Comparison of ENCODE assay signal across 27 cellular contexts in genomic region chr4:77899607-77900006, GRCh38.
DNase-seq lines count a peak whose midpoint lies in the region; ATAC-seq, FAIRE-seq and TF ChIP-seq lines count a peak whose summit lies in the region.
"Had no signal": no experiment of that assay in that cellular context is flagged by ENCODE, and none has a peak within 500 bp of the region (broad histone marks: within the 10 kb centered on the region; RNA-seq: fewer than 3 reads in every experiment).

No MANE protein-coding gene starts in this region.

- H3K4me3 ChIP-seq in brain microvascular endothelial cell (ENCODE audit: low read depth, low read length) = no peak overlapping the region
- H3K4me3 ChIP-seq: ascending aorta, dorsolateral prefrontal cortex, lower lobe of right lung, psoas muscle, SJCRH30 had no signal

- in situ Hi-C loops in brain microvascular endothelial cell (cut with HindIII; ENCODE audit: low pct_ligation_motif_present, low sequenced_read_pairs) = no loop called here

- no peak for TF ChIP-seq CTCF in brain microvascular endothelial cell (IDR thresholded peaks at IDR 0.05; ENCODE audit: low read depth, low read length, missing control alignments)

- no peaks in the 10 kb centered on the region for H3K36me3 ChIP-seq in brain microvascular endothelial cell (replicated peaks)

- ATAC-seq in central memory CD8-positive, alpha-beta T cell (replicated peaks; ENCODE audit: extremely low read depth, poor library complexity, severe bottlenecking) = no peak
- ATAC-seq in HG02981 (IDR thresholded peaks at IDR 0.05; ENCODE audit: unreplicated experiment) = no peak
- ATAC-seq: CD8-positive, alpha-beta T cell; lower lobe of right lung; psoas muscle had no signal

- peaks cover 16% of the 10 kb centered on the region for H3K4me1 Mint-ChIP-seq in T-helper 2 cell treated with Interferon-gamma antibody and Interleukin-4, amounts not matched to agents 5 μg/mL and 100 μg/mL, for 36 hours (ENCODE audit: low read depth)
- H3K4me1 Mint-ChIP-seq in central memory CD8-positive, alpha-beta T cell = peaks cover 32% of the 10 kb centered on the region

- no peaks in the 10 kb centered on the region for H3K27me3 ChIP-seq in brain microvascular endothelial cell (replicated peaks)
- H3K27me3 ChIP-seq: ascending aorta, dorsolateral prefrontal cortex, SJCRH30 had no signal

- DNase-seq in T-helper 2 cell treated with Interferon-gamma antibody and Interleukin-4, amounts not matched to agents 5 μg/mL and 100 μg/mL, for 36 hours (ENCODE audit: low spot score) = no peak
- no peak for DNase-seq in T-helper 2 cell
- peak; percentile 26 for DNase-seq in MV-4-11 (lab: John Stamatoyannopoulos, UW)
- no peak for DNase-seq in central memory CD8-positive, alpha-beta T cell (ENCODE audit: low spot score in 2 of 2)
- no peak for DNase-seq in NK-92 treated with Interleukin-12 subunit alpha and Interleukin-12 subunit beta, amount 100 ng/mL, for 24 hours (lab: John Stamatoyannopoulos, UW)
- DNase-seq in brain microvascular endothelial cell = no peak
- DNase-seq: activated CD4-positive, alpha-beta T cell treated with anti-CD3 and anti-CD28 coated beads, Interleukin-2, amount 50 U/mL, for 1 hour; activated gamma-delta T cell treated with Interleukin-2 at 50 U/mL for 16 hours; AML-193; CD8-positive, alpha-beta T cell; cerebellar nuclear complex; DMS 273 treated with DMSO at 0.1 percent for 48 hours; dorsolateral prefrontal cortex; KBM-7; kidney; lower lobe of right lung; NCI-H1694; NCI-H510A treated with DMSO at 0.1 percent for 48 hours; psoas muscle; SJCRH30; stimulated activated CD4-positive, alpha-beta T cell treated with anti-CD3 and anti-CD28 coated beads, Interleukin-15, amount 100 ng/mL, for 24 hours had no signal

- no peaks in the 10 kb centered on the region for H3K27me3 Mint-ChIP-seq in T-helper 2 cell treated with Interferon-gamma antibody and Interleukin-4, amounts not matched to agents 5 μg/mL and 100 μg/mL, for 36 hours (ENCODE audit: low read depth)
- H3K27me3 Mint-ChIP-seq in central memory CD8-positive, alpha-beta T cell = no peaks in the 10 kb centered on the region
- H3K27me3 Mint-ChIP-seq: type B pancreatic cell had no signal

- H3K27ac ChIP-seq in brain microvascular endothelial cell = no peak overlapping the region
- H3K27ac ChIP-seq: ascending aorta, dorsolateral prefrontal cortex, lower lobe of right lung, psoas muscle, SJCRH30 had no signal

- no peaks in the 10 kb centered on the region for H3K9me3 Mint-ChIP-seq in T-helper 2 cell treated with Interferon-gamma antibody and Interleukin-4, amounts not matched to agents 5 μg/mL and 100 μg/mL, for 36 hours
- no peaks in the 10 kb centered on the region for H3K9me3 Mint-ChIP-seq in central memory CD8-positive, alpha-beta T cell
- H3K9me3 Mint-ChIP-seq: CD8-positive, alpha-beta T cell; type B pancreatic cell had no signal

- peak; percentile 78 for FAIRE-seq in A204.1 (lab: Jason Lieb, UNC)
- FAIRE-seq: endothelial cell of umbilical vein, kidney, RCC 7860 had no signal

- H3K36me3 Mint-ChIP-seq in T-helper 2 cell treated with Interferon-gamma antibody and Interleukin-4, amounts not matched to agents 5 μg/mL and 100 μg/mL, for 36 hours (ENCODE audit: low read depth) = peaks cover 43% of the 10 kb centered on the region
- peaks cover 19% of the 10 kb centered on the region for H3K36me3 Mint-ChIP-seq in central memory CD8-positive, alpha-beta T cell (ENCODE audit: insufficient read depth)

- H3K27ac Mint-ChIP-seq in T-helper 2 cell treated with Interferon-gamma antibody and Interleukin-4, amounts not matched to agents 5 μg/mL and 100 μg/mL, for 36 hours = peak overlapping the region; percentile 69
- H3K27ac Mint-ChIP-seq in central memory CD8-positive, alpha-beta T cell (ENCODE audit: low read depth) = peak overlapping the region; percentile 45
- H3K27ac Mint-ChIP-seq: CD8-positive, alpha-beta T cell; type B pancreatic cell had no signal

- peak overlapping the region; percentile 54 for H3K4me3 Mint-ChIP-seq in T-helper 2 cell treated with Interferon-gamma antibody and Interleukin-4, amounts not matched to agents 5 μg/mL and 100 μg/mL, for 36 hours
- H3K4me3 Mint-ChIP-seq in central memory CD8-positive, alpha-beta T cell = no peak overlapping the region
- H3K4me3 Mint-ChIP-seq: CD8-positive, alpha-beta T cell; type B pancreatic cell had no signal
